Comparison of ENCODE assay signal across 8 cellular contexts in the genomic region with DNA sequence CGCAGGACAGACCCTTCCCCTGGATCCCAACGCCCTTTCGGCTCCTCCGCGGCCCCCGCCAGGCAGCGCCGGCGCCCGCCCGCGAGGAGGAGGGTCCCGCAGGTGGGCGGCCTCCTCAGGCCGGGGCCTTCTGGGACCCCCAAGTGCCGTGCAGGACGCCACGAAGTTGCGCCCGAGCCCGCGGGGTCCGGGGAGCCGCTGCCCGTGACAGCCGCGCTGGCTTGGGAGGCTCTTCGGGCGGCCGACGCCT. TPM values are rescaled to one million over a fixed set of nuclear protein-coding genes. Genes with fewer than 3 reads are reported as not detected.
DNase-seq lines count a peak whose midpoint lies in the region; ATAC-seq and TF ChIP-seq lines count a peak whose summit lies in the region.

No MANE protein-coding gene starts in this region.

- H3K9me2 ChIP-seq in SK-N-SH: no peaks in the 10 kb centered on the region
- H3K9me2 ChIP-seq in SU-DHL-6 (replicated peaks; ENCODE audit: insufficient read depth, low read length): no peaks in the 10 kb centered on the region

- WGBS in SK-N-SH (ENCODE audit: low lambda C conversion rate): 3% methylated on average over 7 of the region's 31 CpGs
- under 1% methylated on average over 31 of the region's 31 CpGs for whole genome bisulfite sequencing in smooth muscle cell (ENCODE audit: low lambda C conversion rate)

- CTCF ChIA-PET in SK-N-SH (lab: Yijun Ruan, JAX): interaction anchor here (1.0 to 29.1 kb wide), 9 partner anchors 9 to 211 kb away, joined by 3 to 810 read pairs (median 47); a partner anchor contains a TSS

- DNase-seq in SK-N-SH (no peak), glutamatergic neuron (no peak), smooth muscle cell (lab: John Stamatoyannopoulos, UW; ENCODE audit: unreplicated experiment) (no peak), NCI-H1105 (lab: John Stamatoyannopoulos, UW) (no peak)
- DNase-seq in activated CD4-positive, alpha-beta T cell treated with anti-CD3 and anti-CD28 coated beads for 1 hour: no peak

- no peak for TF ChIP-seq EP300 in SK-N-SH (IDR thresholded peaks at IDR 0.05; ENCODE audit: borderline replicate concordance in 1 of 2, low read depth in 1 of 2, low read length in 1 of 2)

- no peak for TF ChIP-seq RAD21 in SK-N-SH (IDR thresholded peaks at IDR 0.05; ENCODE audit: low read length)

- H3K27me3 Mint-ChIP-seq in glutamatergic neuron (ENCODE audit: unreplicated experiment): peaks cover 5% of the 10 kb centered on the region

- peak overlapping the region; percentile 77 for H2AFZ ChIP-seq in SK-N-SH (ENCODE audit: low read depth)
- peak overlapping the region; percentile 72 for H2AFZ ChIP-seq in SU-DHL-6 (ENCODE audit: low read depth, low read length, severe bottlenecking)
- no peak overlapping the region for H2AFZ ChIP-seq in smooth muscle cell (ENCODE audit: low read depth)

- H3K27me3 ChIP-seq in SK-N-SH (ENCODE audit: insufficient read depth) (no peaks in the 10 kb centered on the region), SU-DHL-6 (ENCODE audit: low read length) (no peaks in the 10 kb centered on the region), smooth muscle cell (ENCODE audit: low read depth) (no peaks in the 10 kb centered on the region)

- H3K27ac Mint-ChIP-seq in glutamatergic neuron (ENCODE audit: unreplicated experiment): no peak overlapping the region

- no peaks in the 10 kb centered on the region for H4K20me1 ChIP-seq in SK-N-SH (ENCODE audit: insufficient read depth)
- H4K20me1 ChIP-seq in SU-DHL-6 (ENCODE audit: low read depth, low read length): no peaks in the 10 kb centered on the region
- H4K20me1 ChIP-seq in smooth muscle cell (ENCODE audit: low read depth): peaks cover 38% of the 10 kb centered on the region

- H3K9me3 ChIP-seq in SK-N-SH (no peaks in the 10 kb centered on the region), SU-DHL-6 (ENCODE audit: insufficient read depth, low read length) (no peaks in the 10 kb centered on the region), smooth muscle cell (replicated peaks; ENCODE audit: low read depth) (no peaks in the 10 kb centered on the region)

- H3K4me2 ChIP-seq in SK-N-SH: peak overlapping the region; percentile 95
- H3K4me2 ChIP-seq in SU-DHL-6 (ENCODE audit: low read depth, low read length, poor library complexity, severe bottlenecking): peak overlapping the region; percentile 67
- peak overlapping the region; percentile 95 for H3K4me2 ChIP-seq in smooth muscle cell

- no peaks in the 10 kb centered on the region for H3K36me3 Mint-ChIP-seq in glutamatergic neuron (ENCODE audit: unreplicated experiment)

- peaks cover 8% of the 10 kb centered on the region for H3K4me1 Mint-ChIP-seq in glutamatergic neuron (ENCODE audit: low read depth, unreplicated experiment)

- H3K4me3 ChIP-seq in SK-N-SH (ENCODE audit: low read depth in 2 of 2, low read length in 1 of 2) (peak overlapping the region; percentile 72 to 82), SU-DHL-6 (ENCODE audit: insufficient read depth, low read length, poor library complexity, severe bottlenecking) (peak overlapping the region; percentile 69), smooth muscle cell (peak overlapping the region; percentile 89)

- peaks cover 13 to 18% of the 10 kb centered on the region in 2 experiments; a peak in 3 of 4 replicates for H3K4me1 ChIP-seq in SK-N-SH (ENCODE audit: control insufficient read depth in 1 of 2, insufficient read depth in 2 of 2, low read depth in 1 of 2, low read length in 1 of 2)
- H3K4me1 ChIP-seq in smooth muscle cell (ENCODE audit: low read depth): peaks cover 6% of the 10 kb centered on the region

- TF ChIP-seq CTCF in SK-N-SH (IDR thresholded peaks at IDR 0.05): no peak
- TF ChIP-seq CTCF in SU-DHL-6 (IDR thresholded peaks at IDR 0.05; ENCODE audit: insufficient read depth, low read length, poor library complexity, severe bottlenecking): no peak
- TF ChIP-seq CTCF in glutamatergic neuron (IDR thresholded peaks at IDR 0.05; ENCODE audit: partially characterized antibody, unreplicated experiment): no peak
- no peak for TF ChIP-seq CTCF in smooth muscle cell (IDR thresholded peaks at IDR 0.05; ENCODE audit: borderline replicate concordance, insufficient read depth, poor library complexity, severe bottlenecking)

- POLR2A ChIA-PET in SK-N-SH (lab: Yijun Ruan, JAX): interaction anchor here (0.7 to 2.0 kb wide), 7 partner anchors 10 to 285 kb away, joined by 3 to 7 read pairs (median 4); no protein-coding TSS in a partner anchor

- peak overlapping the region; percentile 95 for H3K4me3 Mint-ChIP-seq in glutamatergic neuron (ENCODE audit: unreplicated experiment)

- no peak for ATAC-seq in SK-N-SH treated with all-trans-retinoic acid at 6 μM for 48 hours
- ATAC-seq in GM18517 (IDR thresholded peaks at IDR 0.05; ENCODE audit: unreplicated experiment): no peak

- H3K36me3 ChIP-seq in SK-N-SH (replicated peaks in 1 of 2; ENCODE audit: control insufficient read depth in 1 of 2, insufficient read depth in 2 of 2, low read length in 1 of 2): no peaks in the 10 kb centered on the region
- no peaks in the 10 kb centered on the region for H3K36me3 ChIP-seq in SU-DHL-6 (ENCODE audit: low read length)
- H3K36me3 ChIP-seq in smooth muscle cell (ENCODE audit: low read depth): no peaks in the 10 kb centered on the region

- peaks cover 5% of the 10 kb centered on the region for H3K9me3 Mint-ChIP-seq in glutamatergic neuron (ENCODE audit: unreplicated experiment)

- H3K9ac ChIP-seq in SK-N-SH (peak overlapping the region; percentile 81), SU-DHL-6 (ENCODE audit: low read length) (peak overlapping the region; percentile 63), smooth muscle cell (ENCODE audit: low read depth) (peak overlapping the region; percentile 95)

- peaks cover 48% of the 10 kb centered on the region for H3K79me2 ChIP-seq in SK-N-SH (ENCODE audit: insufficient read depth)
- no peaks in the 10 kb centered on the region for H3K79me2 ChIP-seq in SU-DHL-6 (ENCODE audit: insufficient read depth, low read length)
- peaks cover 44% of the 10 kb centered on the region for H3K79me2 ChIP-seq in smooth muscle cell (ENCODE audit: low read depth)

- H3F3A ChIP-seq in SK-N-SH (replicated peaks; ENCODE audit: insufficient read depth): peaks cover 8% of the 10 kb centered on the region
- H3F3A ChIP-seq in SU-DHL-6 (ENCODE audit: insufficient read depth): no peaks in the 10 kb centered on the region
- no peaks in the 10 kb centered on the region for H3F3A ChIP-seq in smooth muscle cell (ENCODE audit: low read depth)

- H3K27ac ChIP-seq in SK-N-SH (ENCODE audit: low read depth in 2 of 2, low read length in 1 of 2) (peak overlapping the region; percentile 62 to 68), SU-DHL-6 (ENCODE audit: low read depth, low read length) (no peak overlapping the region), smooth muscle cell (ENCODE audit: low read depth) (peak overlapping the region; percentile 96)

TF ChIP-seq in SK-N-SH, 30 proteins besides CTCF, POLR2A, EP300 and RAD21 (continues in another document):
- no peak for TF ChIP-seq FOXM1 (IDR thresholded peaks at IDR 0.05; ENCODE audit: low read depth)
- TF ChIP-seq, protein P1, sequence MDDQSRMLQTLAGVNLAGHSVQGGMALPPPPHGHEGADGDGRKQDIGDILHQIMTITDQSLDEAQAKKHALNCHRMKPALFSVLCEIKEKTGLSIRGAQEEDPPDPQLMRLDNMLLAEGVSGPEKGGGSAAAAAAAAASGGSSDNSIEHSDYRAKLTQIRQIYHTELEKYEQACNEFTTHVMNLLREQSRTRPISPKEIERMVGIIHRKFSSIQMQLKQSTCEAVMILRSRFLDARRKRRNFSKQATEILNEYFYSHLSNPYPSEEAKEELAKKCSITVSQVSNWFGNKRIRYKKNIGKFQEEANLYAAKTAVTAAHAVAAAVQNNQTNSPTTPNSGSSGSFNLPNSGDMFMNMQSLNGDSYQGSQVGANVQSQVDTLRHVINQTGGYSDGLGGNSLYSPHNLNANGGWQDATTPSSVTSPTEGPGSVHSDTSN (IDR thresholded peaks at IDR 0.05): no peak
- no peak for TF ChIP-seq MXI1 (IDR thresholded peaks at IDR 0.05; ENCODE audit: low read depth, low read length)
- TF ChIP-seq, protein P2, sequence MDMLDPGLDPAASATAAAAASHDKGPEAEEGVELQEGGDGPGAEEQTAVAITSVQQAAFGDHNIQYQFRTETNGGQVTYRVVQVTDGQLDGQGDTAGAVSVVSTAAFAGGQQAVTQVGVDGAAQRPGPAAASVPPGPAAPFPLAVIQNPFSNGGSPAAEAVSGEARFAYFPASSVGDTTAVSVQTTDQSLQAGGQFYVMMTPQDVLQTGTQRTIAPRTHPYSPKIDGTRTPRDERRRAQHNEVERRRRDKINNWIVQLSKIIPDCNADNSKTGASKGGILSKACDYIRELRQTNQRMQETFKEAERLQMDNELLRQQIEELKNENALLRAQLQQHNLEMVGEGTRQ (IDR thresholded peaks at IDR 0.05; ENCODE audit: borderline replicate concordance, low read depth, low read length): no peak
- TF ChIP-seq ELF1 (IDR thresholded peaks at IDR 0.05): no peak
- TF ChIP-seq JUND (IDR thresholded peaks at IDR 0.05): no peak

TF ChIP-seq in SK-N-SH treated with all-trans-retinoic acid at 6 μM for 48 hours, 23 proteins besides CTCF, POLR2A, EP300 and RAD21 (continues in another document):
- TF ChIP-seq ZFP3 (CRISPR knock-in tag; IDR thresholded peaks at IDR 0.05): no peak
- TF ChIP-seq ESRRG (CRISPR knock-in tag; IDR thresholded peaks at IDR 0.05): no peak
- no peak for TF ChIP-seq CSDC2 (CRISPR knock-in tag; IDR thresholded peaks at IDR 0.05)
- no peak for TF ChIP-seq TCF4 (CRISPR knock-in tag; IDR thresholded peaks at IDR 0.05; ENCODE audit: borderline replicate concordance)
- no peak for TF ChIP-seq ZNF70 (CRISPR knock-in tag; IDR thresholded peaks at IDR 0.05)
- no peak for TF ChIP-seq ZC3H10 (CRISPR knock-in tag; IDR thresholded peaks at IDR 0.05)
- no peak for TF ChIP-seq OSR1 (CRISPR knock-in tag; IDR thresholded peaks at IDR 0.05)
- TF ChIP-seq, protein P3, sequence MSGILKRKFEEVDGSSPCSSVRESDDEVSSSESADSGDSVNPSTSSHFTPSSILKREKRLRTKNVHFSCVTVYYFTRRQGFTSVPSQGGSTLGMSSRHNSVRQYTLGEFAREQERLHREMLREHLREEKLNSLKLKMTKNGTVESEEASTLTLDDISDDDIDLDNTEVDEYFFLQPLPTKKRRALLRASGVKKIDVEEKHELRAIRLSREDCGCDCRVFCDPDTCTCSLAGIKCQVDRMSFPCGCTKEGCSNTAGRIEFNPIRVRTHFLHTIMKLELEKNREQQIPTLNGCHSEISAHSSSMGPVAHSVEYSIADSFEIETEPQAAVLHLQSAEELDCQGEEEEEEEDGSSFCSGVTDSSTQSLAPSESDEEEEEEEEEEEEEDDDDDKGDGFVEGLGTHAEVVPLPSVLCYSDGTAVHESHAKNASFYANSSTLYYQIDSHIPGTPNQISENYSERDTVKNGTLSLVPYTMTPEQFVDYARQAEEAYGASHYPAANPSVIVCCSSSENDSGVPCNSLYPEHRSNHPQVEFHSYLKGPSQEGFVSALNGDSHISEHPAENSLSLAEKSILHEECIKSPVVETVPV (CRISPR knock-in tag; IDR thresholded peaks at IDR 0.05): no peak

RNA-seq across cellular contexts. Expression of a gene that starts 0.5 kb away (rescaled TPM):
- polyA plus RNA-seq in SK-N-SH (2012; rRNA removed) (6.9 and 7.3 TPM in 2 replicates), smooth muscle cell (9.0 and 17.2 TPM in 2 replicates)
- 5.2 and 6.2 TPM in 2 replicates for polyA plus RNA-seq in SK-N-SH (2012; cell fraction: cytosol; rRNA removed)
- 11.4 and 12.2 TPM in 2 replicates for polyA plus RNA-seq in SK-N-SH (2012; cell fraction: nucleus; rRNA removed)
- total RNA-seq in glutamatergic neuron (ENCODE audit: unreplicated experiment) (6.9 TPM), smooth muscle cell (8.6 and 10.2 TPM in 2 replicates)
